Comparison of ENCODE assay signal across 1 cellular context in genomic region chr11:62753736-62754603, GRCh38.
TF ChIP-seq lines count a peak whose summit lies in the region.

ZBTB3 (minus strand) TSS chr11:62754160; CDS start chr11:62753664, 496 bp downstream.

TF ChIP-seq in K562, 482 proteins besides CTCF, POLR2A, EP300 and RAD21 (continued from another document and continues in another):
- TF ChIP-seq POLR2B (IDR thresholded peaks at IDR 0.05; ENCODE audit: low read depth, partially characterized antibody) (peak; percentile 91), EGR1 (conservative IDR thresholded peaks at IDR 0.05) (peak; percentile 58), TCF7 (IDR thresholded peaks at IDR 0.05; ENCODE audit: borderline replicate concordance) (0 out of 2 replicates have a peak, but pooled peaks have one; percentile 14), BCOR (IDR thresholded peaks at IDR 0.05) (peak; percentile 50; the same call in 1 of the 2 replicates), NRF1 (conservative IDR thresholded peaks at IDR 0.05 in 1 of 2, IDR thresholded peaks at IDR 0.05 in 1 of 2) (peak; percentile 69 to 79), GABPB1 (CRISPR knock-in tag; IDR thresholded peaks at IDR 0.05) (peak; percentile 97), MAZ (CRISPR knock-in tag; conservative IDR thresholded peaks at IDR 0.05 in 1 of 2, IDR thresholded peaks at IDR 0.05 in 1 of 2) (peak; percentile 32 to 57; a peak in 2 of 4 replicates), PML (IDR thresholded peaks at IDR 0.05; ENCODE audit: low read length) (peak; percentile 92), HCFC1 (IDR thresholded peaks at IDR 0.05; ENCODE audit: low read depth, low read length) (peak; percentile 47), ZNF282 (CRISPR knock-in tag; IDR thresholded peaks at IDR 0.05) (no peak), RBM34 (IDR thresholded peaks at IDR 0.05; ENCODE audit: borderline replicate concordance, insufficient read depth, low read length) (no peak), AFF4 (CRISPR knock-in tag; IDR thresholded peaks at IDR 0.05) (no peak), FOXA3 (CRISPR knock-in tag; conservative IDR thresholded peaks at IDR 0.05 in 1 of 2, IDR thresholded peaks at IDR 0.05 in 1 of 2) (peak in 1 of 2 experiments; percentile 39; a peak in 1 of 4 replicates), SMARCC2 (IDR thresholded peaks at IDR 0.05; ENCODE audit: low read depth) (no peak), CREB1 (IDR thresholded peaks at IDR 0.05) (no peak; the same call in 1 of the 2 replicates), CREB1 (CRISPR knock-in tag; IDR thresholded peaks at IDR 0.05) (peak; percentile 75), KDM5B (IDR thresholded peaks at IDR 0.05; ENCODE audit: insufficient replicate concordance, low read depth, low read length) (peak; percentile 88), TAL1 (IDR thresholded peaks at IDR 0.05) (no peak), ZBTB9 (CRISPR knock-in tag; IDR thresholded peaks at IDR 0.05) (0 out of 2 replicates have a peak, but pooled peaks have one; percentile 39), ARID3A (IDR thresholded peaks at IDR 0.05; ENCODE audit: borderline replicate concordance, low read depth, low read length) (peak; percentile 43; the same call in 1 of the 2 replicates), TFAP4 (CRISPR knock-in tag; IDR thresholded peaks at IDR 0.05; ENCODE audit: borderline replicate concordance) (peak; percentile 77), ZHX1 (conservative IDR thresholded peaks at IDR 0.05; ENCODE audit: low read length) (0 out of 2 replicates have a peak, but pooled peaks have one; percentile 72), LCOR (CRISPR knock-in tag; IDR thresholded peaks at IDR 0.05) (peak; percentile 76; the same call in 1 of the 2 replicates), SIN3B (IDR thresholded peaks at IDR 0.05; ENCODE audit: low read depth) (peak; percentile 77; the same call in 1 of the 2 replicates), DNMT1 (IDR thresholded peaks at IDR 0.05) (no peak), ETS1 (conservative IDR thresholded peaks at IDR 0.05; ENCODE audit: control insufficient read depth, low read depth, low read length) (0 out of 2 replicates have a peak, but pooled peaks have one; percentile 22), HNRNPH1 (optimal IDR thresholded peaks at IDR 0.05; ENCODE audit: low read depth, low read length) (no peak), ELF4 (CRISPR knock-in tag; IDR thresholded peaks at IDR 0.05) (peak; percentile 66), ELF1 (tag; IDR thresholded peaks at IDR 0.05) (peak; percentile 62; the same call in 1 of the 2 replicates), CEBPG (CRISPR knock-in tag; IDR thresholded peaks at IDR 0.05) (peak; percentile 12; the same call in 1 of the 2 replicates), CEBPG (tag; conservative IDR thresholded peaks at IDR 0.05 in 1 of 2, IDR thresholded peaks at IDR 0.05 in 1 of 2) (no peak), MGA (IDR thresholded peaks at IDR 0.05) (no peak), SUPT5H (IDR thresholded peaks at IDR 0.05) (peak; percentile 99), NR2C1 (IDR thresholded peaks at IDR 0.05) (peak; percentile 31; the same call in 1 of the 2 replicates), NR2C1 (tag; IDR thresholded peaks at IDR 0.05) (no peak)
